ENCODE assay signal across 8 cellular contexts in genomic region chr1:154334647-154335350, GRCh38. TPM values are rescaled to one million over a fixed set of nuclear protein-coding genes. Genes with fewer than 3 reads are reported as not detected.
DNase-seq lines count a peak whose midpoint lies in the region; ATAC-seq and TF ChIP-seq lines count a peak whose summit lies in the region.

No MANE protein-coding gene starts in this region.

- no peaks in the 10 kb centered on the region for H3K9me2 ChIP-seq in PC-3 (replicated peaks; ENCODE audit: low read length)

- TF ChIP-seq POLR2A in erythroblast (IDR thresholded peaks at IDR 0.05; ENCODE audit: low read length): no peak

- POLR2A ChIA-PET in PC-3 (lab: Charles Lee; ENCODE audit: unreplicated experiment): interaction anchor here (0.5 to 0.7 kb wide), 2 partner anchors 10 to 26 kb away, joined by 3 to 4 read pairs; no protein-coding TSS in a partner anchor

- H3K9me3 ChIP-seq in PC-3 (ENCODE audit: low read length): no peaks in the 10 kb centered on the region

- intact Hi-C loops in PC-3 (cut with micrococcal nuclease): loop anchor here (1.0 kb wide), 3 partner anchors 8 to 135 kb away; partner anchors contain the start of gene HAX1
- intact Hi-C loops in natural killer cell (cut with micrococcal nuclease): loop anchor here (1.0 to 5.0 kb wide), 3 partner anchors 10 to 137 kb away; partner anchors contain the start of gene HAX1

- no peak overlapping the region for H3K27ac ChIP-seq in PC-3 (ENCODE audit: low read length)

- H3K9me3 Mint-ChIP-seq in natural killer cell: no peaks in the 10 kb centered on the region

- H3K4me1 Mint-ChIP-seq in natural killer cell: peaks cover 51 to 52% of the 10 kb centered on the region in 2 donors

- BruUV-seq in PC-3 (replicated peaks; lab: Mats Ljungman, UMichigan): no TSS peak

- H3K27me3 Mint-ChIP-seq in natural killer cell (ENCODE audit: low read depth in 2 of 2): no peaks in the 10 kb centered on the region

- peak; percentile 97 for TF ChIP-seq CTCF in PC-3 (conservative IDR thresholded peaks at IDR 0.05; ENCODE audit: low read depth, low read length)
- TF ChIP-seq CTCF in natural killer cell (IDR thresholded peaks at IDR 0.05): peak; percentile 97

- H3K27ac Mint-ChIP-seq in natural killer cell: peak overlapping the region; percentile 88 to 92

- no peaks in the 10 kb centered on the region for H4K20me1 ChIP-seq in PC-3 (ENCODE audit: low read length)

- H2AFZ ChIP-seq in PC-3 (ENCODE audit: low read length): no peak overlapping the region; the same call in 1 of the 2 replicates

- H3K36me3 ChIP-seq in PC-3 (ENCODE audit: low read depth, low read length): peaks cover 4% of the 10 kb centered on the region; the same call in 1 of the 2 replicates

- no peaks in the 10 kb centered on the region for H3F3A ChIP-seq in PC-3 (ENCODE audit: low read length, unreplicated experiment)

- DNase-seq in ELR (ENCODE audit: low read depth): peak; percentile 88
- DNase-seq in HuH-7.5 (ENCODE audit: low spot score): peak; percentile 97
- DNase-seq in PC-3: peak; percentile 86
- peak; percentile 87 for DNase-seq in activated T-cell treated with anti-CD3 and anti-CD28 coated beads, Interleukin-2, amount 50 U/mL, for 1 hour
- DNase-seq in erythroblast (lab: John Stamatoyannopoulos, UW): peak; percentile 85 to 92
- peak; percentile 82 for DNase-seq in natural killer cell
- peak; percentile 73 to 91 (median 86) for DNase-seq in stimulated activated naive CD4-positive, alpha-beta T cell (lab: John Stamatoyannopoulos, UW)

- peak; percentile 91 for ATAC-seq in PC-3
- ATAC-seq in natural killer cell: peak; percentile 95 to 99 (median 99)
- no peak for ATAC-seq in GM19324 (IDR thresholded peaks at IDR 0.05; ENCODE audit: low FRiP score, unreplicated experiment)

- H3K27me3 ChIP-seq in PC-3 (ENCODE audit: low read length): no peaks in the 10 kb centered on the region

- H3K4me2 ChIP-seq in PC-3 (ENCODE audit: low read length): no peak overlapping the region

- H3K36me3 Mint-ChIP-seq in natural killer cell: peaks cover 21% of the 10 kb centered on the region

- H3K9ac ChIP-seq in PC-3 (ENCODE audit: low read length): no peak overlapping the region

- H3K4me3 ChIP-seq in PC-3 (ENCODE audit: low read length): no peak overlapping the region

- H3K79me2 ChIP-seq in PC-3 (ENCODE audit: low read length): no peaks in the 10 kb centered on the region

- 0 out of 2 replicates have a peak, but pooled peaks cover 3% of the 10 kb centered on the region for H3K4me1 ChIP-seq in PC-3 (ENCODE audit: insufficient read depth, low read length)

- peak overlapping the region; percentile 78 for H3K4me3 Mint-ChIP-seq in natural killer cell

- CTCF ChIA-PET in PC-3 (lab: Charles Lee): interaction anchor here (0.5 to 1.9 kb wide), 14 partner anchors 8 to 802 kb away, joined by 3 to 18 read pairs (median 4); partner anchors contain the start of genes ATP8B2 and HAX1

RNA-seq across cellular contexts. Expression of gene ATP8B2, which starts 9.5 kb away (rescaled TPM):
- 25.7 and 36.3 TPM in 2 replicates for total RNA-seq in PC-3 (2014; rRNA removed)
- 10 to 100 TPM; 47.8 to 67.5 (median 59.3) TPM for total RNA-seq in natural killer cell

RNA-seq across cellular contexts. Expression of gene AQP10, which starts 13.9 kb away (rescaled TPM):
- total RNA-seq in PC-3 (2014; rRNA removed) (not detected in 2 replicates), natural killer cell (under 1 TPM in 1 of 3 donors, not detected in 2; 0.82 TPM)
